ENCODE assay signal across 8 cellular contexts in the genomic region with DNA sequence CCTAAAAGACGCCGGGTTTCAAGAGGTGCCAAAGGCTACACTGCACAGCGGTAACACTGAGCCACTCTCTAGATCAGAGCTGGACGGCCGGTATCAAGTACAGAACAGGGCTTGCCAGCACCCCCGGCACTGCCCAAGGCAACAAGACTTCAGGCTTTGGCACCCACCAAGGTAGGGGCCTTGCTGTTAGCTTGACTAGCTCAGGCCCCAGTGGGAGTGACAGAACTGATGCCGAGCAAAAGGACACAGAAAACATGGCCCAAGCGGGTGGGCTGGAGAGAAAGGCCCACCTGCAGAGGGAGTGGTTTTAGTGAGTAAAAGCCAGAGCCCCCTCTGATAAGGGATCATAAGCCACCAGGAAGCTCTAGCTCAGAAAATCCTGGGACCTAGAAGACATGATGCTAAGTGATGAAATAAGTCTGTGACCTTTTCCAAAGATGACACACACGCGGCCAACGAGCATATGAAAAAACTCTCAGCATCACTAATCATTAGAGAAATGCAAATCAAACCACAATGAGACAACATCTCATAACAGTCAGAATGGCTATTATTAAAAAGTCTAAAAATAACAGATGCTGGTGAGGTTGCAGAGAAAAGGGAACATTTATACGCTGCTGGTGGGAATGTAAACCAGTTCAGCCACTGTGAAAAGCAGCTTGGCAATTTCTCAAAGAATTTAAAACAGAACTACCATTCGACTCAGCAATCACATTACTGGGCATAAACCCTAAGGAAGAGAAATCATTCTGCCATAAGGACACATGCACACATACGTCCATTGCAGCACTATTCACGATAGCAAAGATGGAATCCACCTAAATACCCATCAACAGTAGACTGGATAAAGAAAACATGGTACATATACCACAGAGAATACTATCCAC. TPM values are rescaled to one million over a fixed set of nuclear protein-coding genes. Genes with fewer than 3 reads are reported as not detected.
DNase-seq lines count a peak whose midpoint lies in the region; ATAC-seq and TF ChIP-seq lines count a peak whose summit lies in the region.

No MANE protein-coding gene starts in this region.

- no peak for TF ChIP-seq POLR2A in IMR-90 (IDR thresholded peaks at IDR 0.05; ENCODE audit: low read depth, low read length)

- in situ Hi-C loops in IMR-90 (cut with MboI; ENCODE audit: low sequenced_read_pairs), result no loop called here
- in situ Hi-C loops in astrocyte of the cerebellum (cut with HindIII; ENCODE audit: low sequenced_read_pairs), result loop anchor here (25.0 kb wide), 1 partner anchor 103 kb away; the partner anchor contains the start of gene PYGM

- H3K9me3 ChIP-seq in IMR-90 (ENCODE audit: control insufficient read depth, insufficient read depth, low read length) (no peaks in the 10 kb centered on the region), mucosa of stomach (ENCODE audit: control insufficient read depth, low read length) (no peaks in the 10 kb centered on the region), A673 (ENCODE audit: low read depth, low read length, poor library complexity, severe bottlenecking) (no peaks in the 10 kb centered on the region)

- H3K4me2 ChIP-seq in IMR-90 (ENCODE audit: low read depth, low read length), result peak overlapping the region; percentile 52

- 75% methylated on average over 6 of the region's 15 CpGs; no CpG with 5 or more reads in 1 of the 2 experiments for WGBS in IMR-90 (ENCODE audit: extremely low coverage in 2 of 2, insufficient read length in 1 of 2), 2 experiments

- dilution Hi-C loops in IMR-90 (cut with HindIII; ENCODE audit: low sequenced_read_pairs, unreplicated experiment), result no loop called here

- peak overlapping the region; percentile 87 for H3K14ac ChIP-seq in IMR-90 (replicated peaks; ENCODE audit: low read depth, low read length)

- intact Hi-C loops in IMR-90 (cut with micrococcal nuclease) (loop anchor here (2.0 kb wide), 1 partner anchor 13 kb away; the partner anchor contains the start of gene EHD1), A673 (cut with micrococcal nuclease; ENCODE audit: unreplicated experiment) (no loop called here)

- peak overlapping the region; percentile 96 for H4K91ac ChIP-seq in IMR-90 (ENCODE audit: insufficient read depth, low read depth, low read length)

- no peak for TF ChIP-seq RAD21 in IMR-90 (IDR thresholded peaks at IDR 0.05; ENCODE audit: low read length)

- H4K5ac ChIP-seq in IMR-90 (ENCODE audit: low read depth, low read length), result peak overlapping the region; percentile 72

- peak overlapping the region; percentile 92 for H2BK5ac ChIP-seq in IMR-90 (ENCODE audit: low read depth, low read length, poor library complexity, severe bottlenecking)

- peak; percentile 48 for ATAC-seq in GM19023 (IDR thresholded peaks at IDR 0.05; ENCODE audit: unreplicated experiment)
- ATAC-seq in IMR-90 (ENCODE audit: low read depth), result no peak
- no peak for ATAC-seq in GM21576 (IDR thresholded peaks at IDR 0.05; ENCODE audit: unreplicated experiment)

- no peak overlapping the region for H3K4me3 ChIP-seq in IMR-90 (ENCODE audit: insufficient read depth, low read depth, low read length)
- H3K4me3 ChIP-seq in astrocyte of the cerebellum (ENCODE audit: low read depth, low read length), result peak overlapping the region; percentile 6
- no peak overlapping the region for H3K4me3 ChIP-seq in mucosa of stomach (ENCODE audit: low read length)
- no peak overlapping the region for H3K4me3 ChIP-seq in A673 (ENCODE audit: low read depth, low read length, poor library complexity, severe bottlenecking)

- peaks cover 46% of the 10 kb centered on the region for H3K9me1 ChIP-seq in IMR-90 (ENCODE audit: insufficient read depth, low read length)

- peak overlapping the region; percentile 73 for H3K23ac ChIP-seq in IMR-90 (ENCODE audit: low read depth, low read length)

- H3K79me1 ChIP-seq in IMR-90 (ENCODE audit: low read depth in 1 of 2, low read length in 2 of 2), result peaks cover 15 to 80% of the 10 kb centered on the region in 2 experiments; a peak in 3 of 4 replicates

- H2AFZ ChIP-seq in IMR-90 (replicated peaks; ENCODE audit: low read length, poor library complexity), result peak overlapping the region; percentile 46

- H3K27ac ChIP-seq in IMR-90 (ENCODE audit: insufficient read depth, low read length), result peak overlapping the region; percentile 97
- no peak overlapping the region for H3K27ac ChIP-seq in A673 (ENCODE audit: low read depth, low read length, poor library complexity, severe bottlenecking)

- H3K9ac ChIP-seq in IMR-90 (ENCODE audit: low read depth, low read length) (peak overlapping the region; percentile 34), mucosa of stomach (ENCODE audit: low read length) (peak overlapping the region; percentile 45)

- peak overlapping the region; percentile 89 for H3K18ac ChIP-seq in IMR-90 (ENCODE audit: low read depth, low read length)

- POLR2A ChIA-PET in IMR-90 (lab: Charles Lee; ENCODE audit: unreplicated experiment), result no interaction called here
- POLR2A ChIA-PET in A673 (lab: Charles Lee; ENCODE audit: low non-redundant PET), result no interaction called here

- peak overlapping the region; percentile 89 for H2AK9ac ChIP-seq in IMR-90 (replicated peaks; ENCODE audit: low read depth, low read length, poor library complexity)

- H3K4me1 ChIP-seq in IMR-90 (ENCODE audit: control insufficient read depth, insufficient read depth, low read length) (peaks cover 54% of the 10 kb centered on the region), mucosa of stomach (ENCODE audit: control insufficient read depth, insufficient read depth, low read length) (peaks cover 59% of the 10 kb centered on the region), A673 (ENCODE audit: insufficient read depth, low read length, poor library complexity, severe bottlenecking) (peaks cover 14% of the 10 kb centered on the region)

- peak overlapping the region; percentile 88 for H2BK120ac ChIP-seq in IMR-90 (ENCODE audit: low read depth, low read length)

- H3K36me3 ChIP-seq in IMR-90 (ENCODE audit: control insufficient read depth, insufficient read depth, low read length) (peaks cover 7% of the 10 kb centered on the region; the same call in 1 of the 2 replicates), mucosa of stomach (ENCODE audit: control insufficient read depth, insufficient read depth, low read length) (no peaks in the 10 kb centered on the region), A673 (ENCODE audit: insufficient read depth, low read length, poor library complexity, severe bottlenecking) (no peaks in the 10 kb centered on the region)

- CTCF ChIA-PET in IMR-90 (lab: Yijun Ruan, JAX), result no interaction called here
- CTCF ChIA-PET in A673 (lab: Charles Lee), result no interaction called here

- H2AK5ac ChIP-seq in IMR-90 (ENCODE audit: low read depth, low read length), result peak overlapping the region; percentile 94

- H4K8ac ChIP-seq in IMR-90 (ENCODE audit: low read depth in 2 of 2, low read length in 2 of 2), result peak overlapping the region; percentile 86 to 99

- H3K56ac ChIP-seq in IMR-90 (ENCODE audit: extremely low read depth, insufficient read depth, low read length), result peak overlapping the region; percentile 55

- H2BK20ac ChIP-seq in IMR-90 (ENCODE audit: low read depth, low read length), result peak overlapping the region; percentile 84

- peak overlapping the region; percentile 73; the same call in 2 of the 3 replicates for H2BK15ac ChIP-seq in IMR-90 (ENCODE audit: low read depth, low read length)

- BruUV-seq in IMR-90 (replicated peaks; lab: Mats Ljungman, UMichigan) (no TSS peak), A673 (replicated peaks; lab: Mats Ljungman, UMichigan) (no TSS peak)

- TF ChIP-seq CTCF in IMR-90 (conservative IDR thresholded peaks at IDR 0.05; ENCODE audit: low read depth, low read length), result no peak; the same call in 1 of the 2 replicates
- TF ChIP-seq CTCF in astrocyte of the cerebellum (IDR thresholded peaks at IDR 0.05; ENCODE audit: low read depth, low read length, missing control alignments), result no peak
- no peak for TF ChIP-seq CTCF in A673 (conservative IDR thresholded peaks at IDR 0.05; ENCODE audit: low read depth, low read length)

- H3K27me3 ChIP-seq in IMR-90 (ENCODE audit: control insufficient read depth, insufficient read depth, low read length) (no peaks in the 10 kb centered on the region), mucosa of stomach (ENCODE audit: control insufficient read depth, insufficient read depth, low read length) (no peaks in the 10 kb centered on the region), A673 (replicated peaks; ENCODE audit: insufficient read depth, low read depth, low read length, poor library complexity) (no peaks in the 10 kb centered on the region)

- peaks cover 75% of the 10 kb centered on the region for H4K20me1 ChIP-seq in IMR-90 (ENCODE audit: insufficient read depth, low read length)

- DNase-seq in IMR-90 (peak; percentile 92), astrocyte of the cerebellum (ENCODE audit: low read depth) (peak; percentile 80), A673 (ENCODE audit: low spot score) (no peak), NCI-H748 treated with DMSO at 0.1 percent for 48 hours (lab: John Stamatoyannopoulos, UW) (no peak), SHP77 (lab: John Stamatoyannopoulos, UW) (no peak)

- H3K4ac ChIP-seq in IMR-90 (ENCODE audit: low read depth, low read length), result peak overlapping the region; percentile 97

RNA-seq across cellular contexts. Expression of gene EHD1, which starts 12.9 kb away (rescaled TPM):
- total RNA-seq in IMR-90 (2012; rRNA removed) (107 and 125 TPM in 2 replicates), A673 (2021) (53.3 and 63.1 TPM in 2 replicates)
- 209 and 216 TPM in 2 replicates for polyA plus RNA-seq in IMR-90 (2012; rRNA removed)
- polyA plus RNA-seq in IMR-90 (2012; cell fraction: cytosol; rRNA removed), result 259 and 358 TPM in 2 replicates
- polyA plus RNA-seq in IMR-90 (2012; cell fraction: nucleus; rRNA removed; ENCODE audit: low replicate concordance), result 267 and 410 TPM in 2 replicates

RNA-seq across cellular contexts. Expression of gene CDC42BPG, which starts 21.1 kb away (rescaled TPM):
- total RNA-seq in IMR-90 (2012; rRNA removed) (under 0.01 TPM in 2 replicates), A673 (2021) (4.6 and 6.6 TPM in 2 replicates)
- polyA plus RNA-seq in IMR-90 (2012; rRNA removed), result 0.10 and 0.12 TPM in 2 replicates
- 0.04 and 0.12 TPM in 2 replicates for polyA plus RNA-seq in IMR-90 (2012; cell fraction: cytosol; rRNA removed)
- 0.50 and 0.59 TPM in 2 replicates for polyA plus RNA-seq in IMR-90 (2012; cell fraction: nucleus; rRNA removed; ENCODE audit: low replicate concordance)

RNA-seq across cellular contexts. Expression of gene ATG2A, which starts 51.5 kb away (rescaled TPM):
- total RNA-seq in IMR-90 (2012; rRNA removed) (3.2 and 3.6 TPM in 2 replicates), A673 (2021) (28.6 and 29.6 TPM in 2 replicates)
- polyA plus RNA-seq in IMR-90 (2012; rRNA removed), result 10.5 and 12.7 TPM in 2 replicates
- polyA plus RNA-seq in IMR-90 (2012; cell fraction: cytosol; rRNA removed), result 6.8 and 14.5 TPM in 2 replicates
- 27.8 and 85.6 TPM in 2 replicates for polyA plus RNA-seq in IMR-90 (2012; cell fraction: nucleus; rRNA removed; ENCODE audit: low replicate concordance)

RNA-seq across cellular contexts. Expression of gene MEN1, which starts 55.2 kb away (rescaled TPM):
- total RNA-seq in IMR-90 (2012; rRNA removed) (8.8 and 9.4 TPM in 2 replicates), A673 (2021) (45.7 and 49.2 TPM in 2 replicates)
- 35.7 and 44.7 TPM in 2 replicates for polyA plus RNA-seq in IMR-90 (2012; rRNA removed)
- 18.9 and 33.6 TPM in 2 replicates for polyA plus RNA-seq in IMR-90 (2012; cell fraction: cytosol; rRNA removed)
- 65.7 and 129 TPM in 2 replicates for polyA plus RNA-seq in IMR-90 (2012; cell fraction: nucleus; rRNA removed; ENCODE audit: low replicate concordance)

RNA-seq across cellular contexts. Expression of gene PPP2R5B, which starts 59.0 kb away (rescaled TPM):
- total RNA-seq in IMR-90 (2012; rRNA removed) (6.4 and 6.5 TPM in 2 replicates), A673 (2021) (16.1 and 17.2 TPM in 2 replicates)
- 23.5 and 23.6 TPM in 2 replicates for polyA plus RNA-seq in IMR-90 (2012; rRNA removed)
- polyA plus RNA-seq in IMR-90 (2012; cell fraction: cytosol; rRNA removed), result 16.0 and 21.4 TPM in 2 replicates
- 43.3 and 68.3 TPM in 2 replicates for polyA plus RNA-seq in IMR-90 (2012; cell fraction: nucleus; rRNA removed; ENCODE audit: low replicate concordance)

Comparison
In these comparisons a context has a peak if more than half of its experiments do, and no peak if none do; other contexts are left out.
1. DNase-seq: peak in IMR-90 (single experiment) and astrocyte of the cerebellum (single experiment); none in A673 (single experiment), NCI-H748 treated with DMSO at 0.1 percent for 48 hours (single experiment) and SHP77 (0 of 2).